Comparison of ENCODE assay signal across 8 cellular contexts in the genomic region with DNA sequence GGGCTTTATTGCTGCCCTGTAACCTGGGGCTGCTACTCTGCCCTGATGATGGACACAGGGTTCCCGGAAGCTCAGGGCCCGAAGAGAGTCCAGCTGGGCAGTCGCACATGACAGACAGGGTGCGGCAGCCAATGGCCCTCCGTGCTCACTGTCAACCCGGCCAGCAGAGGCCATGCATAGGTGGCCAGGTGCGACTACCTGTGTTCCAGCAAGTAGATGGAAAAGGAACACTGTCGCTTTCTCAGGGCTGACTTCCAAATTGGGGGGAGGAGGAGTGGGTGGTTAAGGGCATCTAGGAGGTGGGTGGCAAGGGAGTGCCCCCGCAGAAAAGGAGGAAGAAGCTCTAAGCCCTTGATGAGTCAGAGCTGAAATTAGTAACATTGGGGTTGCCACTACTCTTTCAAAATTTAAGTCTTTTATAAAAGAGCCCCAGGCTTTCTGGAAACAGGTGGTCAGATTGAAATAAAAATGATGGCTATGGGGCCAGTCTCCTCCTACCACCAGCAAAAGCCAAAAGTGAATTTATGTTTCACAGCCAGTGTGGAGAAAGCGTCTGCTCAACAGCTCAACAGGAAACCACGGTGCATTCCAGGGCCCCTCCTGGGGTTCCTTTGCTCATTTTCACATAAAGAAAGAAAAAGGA. TPM values are rescaled to one million over a fixed set of nuclear protein-coding genes. Genes with fewer than 3 reads are reported as not detected.
DNase-seq lines count a peak whose midpoint lies in the region; ATAC-seq lines count a peak whose summit lies in the region.
"Had no signal": no experiment of that assay in that cellular context is flagged by ENCODE, and none has a peak within 500 bp of the region (broad histone marks: within the 10 kb centered on the region; RNA-seq: fewer than 3 reads in every experiment).

No MANE protein-coding gene starts in this region.

- H3K27me3 ChIP-seq in skeletal muscle satellite cell (ENCODE audit: control insufficient read depth, insufficient read depth, low read length) = no peaks in the 10 kb centered on the region
- H3K27me3 ChIP-seq: SJSA1 had no signal

- peaks cover 49% of the 10 kb centered on the region for H3K4me1 ChIP-seq in skeletal muscle satellite cell (ENCODE audit: control insufficient read depth, insufficient read depth, low read length)

- DNase-seq in cerebellar nuclear complex (lab: John Stamatoyannopoulos, UW) = peak; percentile 8 to 57
- DNase-seq in HuH-7 (ENCODE audit: low spot score) = no peak
- DNase-seq in stimulated activated CD4-positive, alpha-beta T cell treated with anti-CD3 and anti-CD28 coated beads, Interleukin-4, amount 100 ng/mL, for 1 hour = no peak
- DNase-seq in HUDEP-2 (lab: John Stamatoyannopoulos, UW; ENCODE audit: unreplicated experiment in 76 of 76) = no peak

- peak overlapping the region; percentile 54 for H3K4me3 ChIP-seq in skeletal muscle satellite cell (ENCODE audit: low read length)
- H3K4me3 ChIP-seq: SJSA1 had no signal

- H3K9ac ChIP-seq in skeletal muscle satellite cell (ENCODE audit: low read depth, low read length) = peak overlapping the region; percentile 37

- no peaks in the 10 kb centered on the region for H3K9me3 ChIP-seq in skeletal muscle satellite cell (replicated peaks; ENCODE audit: low read length)
- H3K9me3 ChIP-seq: SJSA1 had no signal

- peaks cover 23% of the 10 kb centered on the region for H3K36me3 ChIP-seq in skeletal muscle satellite cell (ENCODE audit: insufficient read depth, low read length)
- H3K36me3 ChIP-seq: SJSA1 had no signal

- ATAC-seq in GM19043 (IDR thresholded peaks at IDR 0.05; ENCODE audit: low read depth, unreplicated experiment) (peak; percentile 19), HG03432 (IDR thresholded peaks at IDR 0.05; ENCODE audit: unreplicated experiment) (peak; percentile 47)

- peak overlapping the region; percentile 69 for H3K4me2 ChIP-seq in skeletal muscle satellite cell (ENCODE audit: low read length)

RNA-seq across cellular contexts. Expression of a gene that starts 2.3 kb away (rescaled TPM):
- total RNA-seq in skeletal muscle satellite cell (2012; rRNA removed) = 2.6 and 3.5 TPM in 2 replicates

RNA-seq across cellular contexts. Expression of a gene that starts 38.2 kb away (rescaled TPM):
- 58.8 and 60.7 TPM in 2 replicates for total RNA-seq in skeletal muscle satellite cell (2012; rRNA removed)

Comparison
In these comparisons a context has a peak if more than half of its experiments do, and no peak if none do; other contexts are left out.
1. DNase-seq: peak in cerebellar nuclear complex (2 of 2); none in HuH-7 (single experiment), stimulated activated CD4-positive, alpha-beta T cell treated with anti-CD3 and anti-CD28 coated beads, Interleukin-4, amount 100 ng/mL, for 1 hour (single experiment) and HUDEP-2 (0 of 76).